ENCODE assay signal across 1 cellular context in genomic region chr9:127972316-127972871, GRCh38.
TF ChIP-seq lines count a peak whose summit lies in the region.

No MANE protein-coding gene starts in this region.

TF ChIP-seq in IMR-90, 13 proteins besides CTCF, POLR2A, EP300 and RAD21 (continued from another document):
- TF ChIP-seq CHD1 (IDR thresholded peaks at IDR 0.05; ENCODE audit: low read depth, low read length) (no peak), FOS (IDR thresholded peaks at IDR 0.05; ENCODE audit: low read depth, low read length) (no peak), NFE2L2 (IDR thresholded peaks at IDR 0.05; ENCODE audit: low read depth, low read length) (no peak), RFX5 (IDR thresholded peaks at IDR 0.05; ENCODE audit: low read depth, low read length) (no peak), CEBPB (IDR thresholded peaks at IDR 0.05; ENCODE audit: low read depth, low read length) (no peak), MAZ (IDR thresholded peaks at IDR 0.05; ENCODE audit: borderline replicate concordance, low read depth, low read length) (no peak)
TF ChIP-seq in IMR-90: peak in this region for 0.
